In genomic region chr4:12884846-12885796, GRCh38 we compare ENCODE assay signal across 19 cellular contexts.
"Had no signal": no experiment of that assay in that cellular context is flagged by ENCODE, and none has a peak within 500 bp of the region (broad histone marks: within the 10 kb centered on the region; RNA-seq: fewer than 3 reads in every experiment).

No MANE protein-coding gene starts in this region.

- H3K27ac ChIP-seq: gastrocnemius medialis, heart right ventricle, left lung, suprapubic skin, upper lobe of left lung had no signal

- H3K4me1 ChIP-seq: gastrocnemius medialis, left lung, suprapubic skin, upper lobe of left lung had no signal

- H3K27me3 ChIP-seq: gastrocnemius medialis, heart right ventricle, left lung, suprapubic skin, upper lobe of left lung had no signal

- H3K36me3 ChIP-seq: gastrocnemius medialis, heart right ventricle, left lung, suprapubic skin, upper lobe of left lung had no signal

- DNase-seq: activated CD4-positive, alpha-beta memory T cell treated with anti-CD3 and anti-CD28 coated beads for 36 hours; activated CD8-positive, alpha-beta memory T cell treated with anti-CD3 and anti-CD28 coated beads, Interleukin-2, amount 10 ng/mL, durations not matched to agents 7 days and 5 days; activated naive CD4-positive, alpha-beta T cell treated with anti-CD3 and anti-CD28 coated beads, Interleukin-2, amount 50 U/mL, for 16 hours; activated T-cell treated with anti-CD3 and anti-CD28 coated beads, Interleukin-2, amount 50 U/mL, for 1 hour; dermis blood vessel endothelial cell; gastrocnemius medialis; heart right ventricle; left lung; mammary epithelial cell; naive thymus-derived CD8-positive, alpha-beta T cell; occipital lobe; right cardiac atrium; small intestine; T-helper 1 cell; upper lobe of left lung had no signal

- H3K4me3 ChIP-seq: gastrocnemius medialis, heart right ventricle, left lung, suprapubic skin, upper lobe of left lung had no signal

- H3K9me3 ChIP-seq: gastrocnemius medialis, suprapubic skin, upper lobe of left lung had no signal

- FAIRE-seq: astrocyte, bronchial epithelial cell, keratinocyte, small intestine had no signal
